In genomic region chr11:33375236-33375635, GRCh38 we compare ENCODE assay signal across 1 cellular context.
TF ChIP-seq lines count a peak whose summit lies in the region.

No MANE protein-coding gene starts in this region.

TF ChIP-seq in endothelial cell of umbilical vein, 7 proteins besides CTCF, POLR2A, EP300 and RAD21:
- no peak for TF ChIP-seq MAX (IDR thresholded peaks at IDR 0.05; ENCODE audit: insufficient read depth, insufficient read length)
- TF ChIP-seq EZH2 (IDR thresholded peaks at IDR 0.05; ENCODE audit: borderline replicate concordance, low read depth, low read length, severe bottlenecking) = no peak
- no peak for TF ChIP-seq MYC (IDR thresholded peaks at IDR 0.05; ENCODE audit: low read depth, low read length)
- TF ChIP-seq POLR2AphosphoS5 (IDR thresholded peaks at IDR 0.05; ENCODE audit: insufficient read depth, low read depth, low read length) = no peak
- TF ChIP-seq FOS (IDR thresholded peaks at IDR 0.05; ENCODE audit: borderline replicate concordance, insufficient read depth, low read length) = no peak
- TF ChIP-seq JUN (IDR thresholded peaks at IDR 0.05; ENCODE audit: borderline replicate concordance, insufficient read depth, insufficient read length, low read depth) = no peak
- TF ChIP-seq GATA2 (IDR thresholded peaks at IDR 0.05; ENCODE audit: insufficient read depth, insufficient read length, low read depth, low read length) = no peak
